Comparison of ENCODE assay signal across 28 cellular contexts in the genomic region with DNA sequence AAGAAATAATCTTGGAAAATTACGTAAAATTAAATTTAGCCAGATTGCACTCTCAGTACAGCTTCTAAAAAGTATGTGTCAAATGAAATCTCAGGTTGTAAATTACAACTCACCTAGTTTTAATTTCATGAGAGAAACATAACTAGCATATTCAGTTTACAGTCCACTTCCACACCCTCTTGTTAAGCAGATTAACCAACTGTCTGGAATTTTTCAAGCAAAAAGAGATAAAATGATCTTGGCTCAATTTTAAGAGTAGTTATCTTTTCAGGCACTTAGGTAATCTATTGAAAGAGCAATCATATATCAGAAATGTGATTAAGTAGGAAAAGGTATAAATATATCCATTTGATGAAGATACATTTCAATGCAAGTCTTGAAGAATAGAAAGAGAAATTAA.
"Had no signal": no experiment of that assay in that cellular context is flagged by ENCODE, and none has a peak within 500 bp of the region (broad histone marks: within the 10 kb centered on the region; RNA-seq: fewer than 3 reads in every experiment).

No MANE protein-coding gene starts in this region.

- H3K27me3 Mint-ChIP-seq: stimulated activated memory B cell treated with anti-CD40 and anti-IgM and Interleukin-4, amounts not matched to agents 10 μg/mL and 1 μg/mL and 100 μg/mL, for 72 hours; stimulated activated naive B cell treated with anti-CD40 and anti-IgM and Interleukin-4, amounts not matched to agents 10 μg/mL and 1 μg/mL and 100 μg/mL, for 72 hours; stimulated activated naive CD8-positive, alpha-beta T cell treated with anti-CD3 and anti-CD28 coated beads, Interleukin-15, amount 100 ng/mL, for 72 hours; stimulated activated naive CD8-positive, alpha-beta T cell treated with anti-CD3 and anti-CD28 coated beads, Interleukin-15, Interleukin-2, amounts not matched to agents 100 ng/mL and 50 ng/mL, for 24 hours had no signal

- H3K4me1 Mint-ChIP-seq: stimulated activated effector memory CD8-positive, alpha-beta T cell treated with anti-CD3 and anti-CD28 coated beads, Interleukin-12 subunit alpha, Interleukin-12 subunit beta, amount 100 ng/mL, for 72 hours; stimulated activated memory B cell treated with anti-CD40 and anti-IgM and Interleukin-4, amounts not matched to agents 10 μg/mL and 1 μg/mL and 100 μg/mL, for 72 hours; stimulated activated naive B cell treated with anti-CD40 and anti-IgM and Interleukin-4, amounts not matched to agents 10 μg/mL and 1 μg/mL and 100 μg/mL, for 72 hours; stimulated activated naive CD8-positive, alpha-beta T cell treated with anti-CD3 and anti-CD28 coated beads, Interleukin-15, amount 100 ng/mL, for 72 hours had no signal

- FAIRE-seq: urothelium cell line had no signal

- H3K4me3 ChIP-seq: stomach, suprapubic skin, testis, thoracic aorta, thyroid gland, tibial artery, tibial nerve, transverse colon, upper lobe of left lung, upper lobe of right lung, uterus, vagina had no signal

- H3K27ac ChIP-seq: stomach, suprapubic skin, testis, thoracic aorta, thyroid gland, tibial artery, tibial nerve, transverse colon, upper lobe of left lung, upper lobe of right lung, uterus, vagina had no signal

- H3K9me3 ChIP-seq: stomach, suprapubic skin, testis, thoracic aorta, thyroid gland, tibial artery, tibial nerve, transverse colon, upper lobe of left lung, upper lobe of right lung, uterus, vagina had no signal

- H3K27ac Mint-ChIP-seq: stimulated activated effector memory CD8-positive, alpha-beta T cell treated with anti-CD3 and anti-CD28 coated beads, Interleukin-12 subunit alpha, Interleukin-12 subunit beta, amount 100 ng/mL, for 72 hours; stimulated activated memory B cell treated with anti-CD40 and anti-IgM and Interleukin-4, amounts not matched to agents 10 μg/mL and 1 μg/mL and 100 μg/mL, for 72 hours; stimulated activated naive B cell treated with anti-CD40 and anti-IgM and Interleukin-4, amounts not matched to agents 10 μg/mL and 1 μg/mL and 100 μg/mL, for 72 hours; stimulated activated naive CD8-positive, alpha-beta T cell treated with anti-CD3 and anti-CD28 coated beads, Interleukin-15, amount 100 ng/mL, for 72 hours; stimulated activated naive CD8-positive, alpha-beta T cell treated with anti-CD3 and anti-CD28 coated beads, Interleukin-15, Interleukin-2, amounts not matched to agents 100 ng/mL and 50 ng/mL, for 24 hours had no signal

- ATAC-seq: stimulated activated effector memory CD8-positive, alpha-beta T cell treated with anti-CD3 and anti-CD28 coated beads, Interleukin-12 subunit alpha, Interleukin-12 subunit beta, amount 100 ng/mL, for 72 hours; stimulated activated memory B cell treated with anti-CD40 and anti-IgM and Interleukin-4, amounts not matched to agents 10 μg/mL and 1 μg/mL and 100 μg/mL, for 72 hours; stimulated activated naive B cell treated with anti-CD40 and anti-IgM and Interleukin-4, amounts not matched to agents 10 μg/mL and 1 μg/mL and 100 μg/mL, for 72 hours; stimulated activated naive CD8-positive, alpha-beta T cell treated with anti-CD3 and anti-CD28 coated beads, Interleukin-15, amount 100 ng/mL, for 72 hours; stimulated activated naive CD8-positive, alpha-beta T cell treated with anti-CD3 and anti-CD28 coated beads, Interleukin-15, Interleukin-2, amounts not matched to agents 100 U/mL and 50 U/mL, for 24 hours; upper lobe of right lung had no signal

- H3K4me1 ChIP-seq: stomach, suprapubic skin, testis, thyroid gland, tibial nerve, transverse colon, upper lobe of left lung, upper lobe of right lung, uterus, vagina had no signal

- DNase-seq: stimulated activated CD4-positive, alpha-beta T cell treated with anti-CD3 and anti-CD28 coated beads, Interleukin-2, amount 100 ng/mL, for 48 hours; stimulated activated CD4-positive, alpha-beta T cell treated with anti-CD3 and anti-CD28 coated beads, Interleukin-4, amount 100 ng/mL, for 1 hour; stimulated activated CD4-positive, alpha-beta T cell treated with anti-CD3 and anti-CD28 coated beads, Interleukin-4, amount 100 ng/mL, for 24 hours; stimulated activated CD4-positive, alpha-beta T cell treated with anti-CD3 and anti-CD28 coated beads, Interleukin-4, amount 100 ng/mL, for 4 hours; stimulated activated CD8-positive, alpha-beta memory T cell treated with anti-CD3 and anti-CD28 coated beads, Interleukin-4, amount 100 ng/mL, for 48 hours; stimulated activated naive B cell treated with anti-CD40 and anti-IgM and Interleukin-4, amounts not matched to agents 10 μg/mL and 1 μg/mL and 100 μg/mL, for 72 hours; stimulated activated naive CD4-positive, alpha-beta T cell; stimulated activated naive CD4-positive, alpha-beta T cell treated with Interleukin-2 at 50 U/mL for 16 hours; stimulated activated naive CD8-positive, alpha-beta T cell treated with anti-CD3 and anti-CD28 coated beads, Interleukin-15, amount 100 ng/mL, for 72 hours; stimulated activated naive CD8-positive, alpha-beta T cell treated with anti-CD3 and anti-CD28 coated beads, Interleukin-15, Interleukin-2, amounts not matched to agents 100 U/mL and 50 U/mL, for 24 hours; stomach; substantia nigra; testis; thyroid gland; tibial artery; transverse colon; trophoblast cell; upper lobe of left lung; upper lobe of right lung; uterus had no signal

- H3K36me3 ChIP-seq: stomach, suprapubic skin, thoracic aorta, thyroid gland, tibial artery, tibial nerve, transverse colon, upper lobe of left lung, upper lobe of right lung, uterus, vagina had no signal

- H3K4me3 Mint-ChIP-seq: stimulated activated effector memory CD8-positive, alpha-beta T cell treated with anti-CD3 and anti-CD28 coated beads, Interleukin-12 subunit alpha, Interleukin-12 subunit beta, amount 100 ng/mL, for 72 hours; stimulated activated memory B cell treated with anti-CD40 and anti-IgM and Interleukin-4, amounts not matched to agents 10 μg/mL and 1 μg/mL and 100 μg/mL, for 72 hours; stimulated activated naive B cell treated with anti-CD40 and anti-IgM and Interleukin-4, amounts not matched to agents 10 μg/mL and 1 μg/mL and 100 μg/mL, for 72 hours; stimulated activated naive CD8-positive, alpha-beta T cell treated with anti-CD3 and anti-CD28 coated beads, Interleukin-15, amount 100 ng/mL, for 72 hours; stimulated activated naive CD8-positive, alpha-beta T cell treated with anti-CD3 and anti-CD28 coated beads, Interleukin-15, Interleukin-2, amounts not matched to agents 100 ng/mL and 50 ng/mL, for 24 hours had no signal

- H3K36me3 Mint-ChIP-seq: stimulated activated effector memory CD8-positive, alpha-beta T cell treated with anti-CD3 and anti-CD28 coated beads, Interleukin-12 subunit alpha, Interleukin-12 subunit beta, amount 100 ng/mL, for 72 hours; stimulated activated memory B cell treated with anti-CD40 and anti-IgM and Interleukin-4, amounts not matched to agents 10 μg/mL and 1 μg/mL and 100 μg/mL, for 72 hours; stimulated activated naive B cell treated with anti-CD40 and anti-IgM and Interleukin-4, amounts not matched to agents 10 μg/mL and 1 μg/mL and 100 μg/mL, for 72 hours had no signal

- H3K27me3 ChIP-seq: stomach, suprapubic skin, testis, thyroid gland, tibial artery, tibial nerve, transverse colon, upper lobe of left lung, upper lobe of right lung, uterus, vagina had no signal
